Comparison of ENCODE assay signal across 8 cellular contexts in the genomic region with DNA sequence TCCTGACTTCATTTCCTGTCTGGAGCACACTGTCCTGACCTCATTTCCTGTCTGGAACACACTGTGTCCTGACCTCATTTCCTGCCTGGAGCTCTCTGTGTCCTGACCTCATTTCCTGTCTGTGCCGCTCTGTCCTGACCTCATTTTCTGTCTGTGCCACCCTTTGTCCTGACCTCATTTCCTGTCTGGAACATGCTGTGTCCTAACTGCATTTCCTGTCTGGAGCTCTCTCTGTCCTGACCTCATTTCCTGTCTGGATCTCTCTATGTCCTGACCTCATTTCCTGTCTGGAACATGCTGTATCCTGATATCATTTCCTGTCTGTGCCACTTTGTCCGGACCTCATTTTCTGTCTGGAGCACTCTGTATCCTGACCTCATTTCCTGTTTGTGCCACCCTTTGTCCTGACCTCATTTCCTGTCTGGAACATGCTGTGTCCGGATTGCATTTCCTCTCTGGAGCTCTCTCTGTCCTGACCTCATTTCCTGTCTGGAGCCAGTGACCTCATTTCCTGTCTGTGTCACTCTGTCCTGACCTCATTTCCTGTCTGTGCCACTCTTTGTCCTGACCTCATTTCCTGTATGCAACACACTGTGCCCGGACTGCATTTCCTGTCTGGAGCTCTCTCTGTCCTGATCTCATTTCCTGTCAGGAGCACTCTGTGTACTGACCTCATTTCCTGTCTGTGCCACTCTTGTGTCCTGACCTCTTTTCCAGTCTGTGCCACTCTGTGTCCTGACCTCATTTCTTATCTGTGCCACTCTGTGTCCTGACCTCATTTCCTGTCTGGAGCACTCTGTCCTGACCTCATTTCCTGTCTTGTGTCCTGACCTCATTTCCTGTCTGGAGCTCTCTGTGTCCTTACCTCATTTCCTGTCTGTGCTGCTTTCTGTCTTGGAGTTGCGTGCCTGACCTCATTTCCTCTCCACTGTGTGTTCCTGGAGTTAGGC. TPM values are rescaled to one million over a fixed set of nuclear protein-coding genes. Genes with fewer than 3 reads are reported as not detected.
A peak's percentile ranks its signal among the peaks of the same experiment; 100 is the strongest.
DNase-seq lines count a peak whose midpoint lies in the region; ATAC-seq, FAIRE-seq and TF ChIP-seq lines count a peak whose summit lies in the region.

No MANE protein-coding gene starts in this region.

- H3K27me3 ChIP-seq in DOHH2 (ENCODE audit: control insufficient read depth, low read length) (no peaks in the 10 kb centered on the region), foreskin keratinocyte (no peaks in the 10 kb centered on the region)

- no peaks in the 10 kb centered on the region for H3K79me2 ChIP-seq in DOHH2 (ENCODE audit: control insufficient read depth, low read length)

- ATAC-seq in HG02973 (IDR thresholded peaks at IDR 0.05; ENCODE audit: unreplicated experiment) (peak; percentile 52), foreskin keratinocyte (peak; percentile 82), HG02840 (IDR thresholded peaks at IDR 0.05; ENCODE audit: low FRiP score, unreplicated experiment) (no peak)

- no peaks in the 10 kb centered on the region for H3K9me2 ChIP-seq in DOHH2 (replicated peaks; ENCODE audit: control insufficient read depth, low read length)

- H3K9me3 ChIP-seq in DOHH2 (ENCODE audit: control insufficient read depth, insufficient read depth, low read length), result peaks cover 48% of the 10 kb centered on the region

- no peak for TF ChIP-seq CTCF in DOHH2 (IDR thresholded peaks at IDR 0.05; ENCODE audit: low read depth, low read length, poor library complexity, severe bottlenecking)
- TF ChIP-seq CTCF in foreskin keratinocyte (conservative IDR thresholded peaks at IDR 0.05), result no peak

- peak overlapping the region; percentile 28; the same call in 1 of the 2 replicates for H3K4me2 ChIP-seq in DOHH2 (ENCODE audit: low read length)

- FAIRE-seq in RCC 7860 (lab: Jason Lieb, UNC), result no peak

- DNase-seq in RCC 7860 (ENCODE audit: low spot score) (peak; percentile 82), foreskin keratinocyte (peak; percentile 87 to 90), superior temporal gyrus (ENCODE audit: extremely low spot score) (no peak)
- DNase-seq in activated T-cell treated with anti-CD3 and anti-CD28 coated beads, Interleukin-2, amount 50 U/mL, for 48 hours, result peak; percentile 75
- DNase-seq in stimulated activated CD4-positive, alpha-beta T cell treated with anti-CD3 and anti-CD28 coated beads, Interleukin-15, amount 100 ng/mL, for 48 hours (ENCODE audit: low read depth in 2 of 2), result peak; percentile 61 to 69

- H3K36me3 ChIP-seq in DOHH2 (ENCODE audit: control insufficient read depth, low read length), result peaks cover 4% of the 10 kb centered on the region; the same call in 1 of the 2 replicates

- peaks cover 19% of the 10 kb centered on the region for H3K4me1 ChIP-seq in DOHH2 (ENCODE audit: control insufficient read depth, low read length)
- H3K4me1 ChIP-seq in foreskin keratinocyte, result peaks cover 21% of the 10 kb centered on the region

- H4K20me1 ChIP-seq in DOHH2 (ENCODE audit: control insufficient read depth, insufficient read depth, low read depth, low read length), result no peaks in the 10 kb centered on the region

- peak overlapping the region; percentile 35 for H3K4me3 ChIP-seq in DOHH2 (ENCODE audit: low read length)

- H3F3A ChIP-seq in DOHH2 (ENCODE audit: control insufficient read depth, insufficient read depth), result peaks cover 24% of the 10 kb centered on the region

- H3K27ac ChIP-seq in DOHH2 (ENCODE audit: low read depth, low read length) (peak overlapping the region; percentile 75), foreskin keratinocyte (peak overlapping the region; percentile 5)

RNA-seq across cellular contexts. Expression of a gene that starts 27.6 kb away (rescaled TPM):
- 23.8 and 24.6 TPM in 2 replicates for total RNA-seq in foreskin keratinocyte
- 9.3 and 10.7 TPM in 2 replicates for polyA plus RNA-seq in foreskin keratinocyte
